Comparison of ENCODE assay signal across 11 cellular contexts in the genomic region with DNA sequence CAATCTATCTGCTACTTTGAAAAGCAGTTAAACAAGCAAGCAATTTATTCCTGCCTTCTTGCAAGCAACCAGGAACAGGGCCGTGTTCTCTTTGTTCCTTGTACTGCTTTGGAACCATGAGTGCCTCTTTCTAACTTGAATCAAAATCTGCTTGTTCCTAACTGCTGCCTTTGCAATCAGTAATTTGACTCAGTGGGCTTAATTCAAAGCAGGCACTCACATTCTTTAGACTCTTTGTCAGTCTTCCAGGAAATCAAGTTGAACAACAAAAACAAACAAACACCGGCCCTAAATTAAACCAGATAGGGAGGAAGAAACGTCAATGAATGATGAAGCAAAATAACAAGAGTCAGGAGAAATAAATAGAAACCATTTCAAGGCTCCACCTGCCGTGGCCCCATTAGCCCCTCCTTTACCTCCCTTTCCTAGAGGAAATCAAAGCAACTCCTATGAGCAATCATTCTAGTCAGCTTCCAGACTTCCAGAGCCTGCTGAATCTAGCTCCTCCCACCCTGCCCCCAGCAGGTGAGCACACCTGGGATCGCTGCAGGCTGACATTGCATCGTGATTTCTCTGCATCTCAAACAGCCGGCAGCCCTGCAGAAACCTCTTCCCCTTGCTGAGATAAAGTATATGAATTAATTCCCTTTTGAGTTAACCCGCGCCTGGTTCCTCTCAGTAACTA.
DNase-seq lines count a peak whose midpoint lies in the region; ATAC-seq, FAIRE-seq and TF ChIP-seq lines count a peak whose summit lies in the region.
"Had no signal": no experiment of that assay in that cellular context is flagged by ENCODE, and none has a peak within 500 bp of the region (broad histone marks: within the 10 kb centered on the region; RNA-seq: fewer than 3 reads in every experiment).

No MANE protein-coding gene starts in this region.

- no peak for ATAC-seq in GM21619 (IDR thresholded peaks at IDR 0.05; ENCODE audit: unreplicated experiment)

- intact Hi-C loops in thyroid gland (cut with DNase I) = no loop called here

- H3K9me3 ChIP-seq in thyroid gland = no peaks in the 10 kb centered on the region
- H3K9me3 ChIP-seq in right atrium auricular region = no peaks in the 10 kb centered on the region

- no peak for TF ChIP-seq POLR2A in thyroid gland (IDR thresholded peaks at IDR 0.05)

- H3K4me1 ChIP-seq in thyroid gland (peaks cover 0 to 5% of the 10 kb centered on the region in 2 donors), right atrium auricular region (peaks cover 0 to 7% of the 10 kb centered on the region in 2 donors)

- no peak for FAIRE-seq in urothelium cell line (lab: Jason Lieb, UNC)

- no peak overlapping the region for H3K4me3 ChIP-seq in thyroid gland (replicated peaks in 1 of 3)
- H3K4me3 ChIP-seq in right atrium auricular region = no peak overlapping the region

- H3K36me3 ChIP-seq in thyroid gland (no peaks in the 10 kb centered on the region), right atrium auricular region (no peaks in the 10 kb centered on the region)

- H3K27me3 ChIP-seq in thyroid gland = no peaks in the 10 kb centered on the region
- H3K27me3 ChIP-seq in right atrium auricular region = no peaks in the 10 kb centered on the region

- TF ChIP-seq CTCF in thyroid gland (IDR thresholded peaks at IDR 0.05) (peak in 1 of 6 experiments; percentile 10), right atrium auricular region (IDR thresholded peaks at IDR 0.05) (no peak)

- 21 to 25% methylated on average over 9 of the region's 9 CpGs for WGBS in thyroid gland, 2 donors

- H3K27ac ChIP-seq in angular gyrus (ENCODE audit: low read depth, low read length) (peak overlapping the region; percentile 32), thyroid gland (no peak overlapping the region), right atrium auricular region (no peak overlapping the region)

- DNase-seq in NCI-H1417 (lab: John Stamatoyannopoulos, UW) (peak; percentile 54 to 93 (median 85)), inferior parietal cortex (ENCODE audit: extremely low spot score) (peak; percentile 37), thyroid gland (peak; percentile 54 to 61), right atrium auricular region (ENCODE audit: low spot score) (no peak), SKM-1 treated with dmso at 0.1 percent for 144 hours (lab: John Stamatoyannopoulos, UW; ENCODE audit: unreplicated experiment) (no peak), urothelium cell line (ENCODE audit: low spot score) (no peak)
- DNase-seq: activated CD4-positive, CD25-positive, alpha-beta regulatory T cell treated with anti-CD3 and anti-CD28 coated beads, Interleukin-2, amount 50 U/mL, for 72 hours; NCI-H1048; stimulated activated CD4-positive, alpha-beta T cell treated with anti-CD3 and anti-CD28 coated beads, Interleukin-4, amount 100 ng/mL, for 1 hour had no signal

Comparison
In these comparisons a context has a peak if more than half of its experiments do, and no peak if none do; other contexts are left out.
1. DNase-seq: peak in NCI-H1417 (3 of 3), inferior parietal cortex (single experiment) and thyroid gland (2 of 2); none in right atrium auricular region (single experiment), SKM-1 treated with dmso at 0.1 percent for 144 hours (single experiment) and urothelium cell line (single experiment).